ENCODE assay signal across 8 cellular contexts in the genomic region with DNA sequence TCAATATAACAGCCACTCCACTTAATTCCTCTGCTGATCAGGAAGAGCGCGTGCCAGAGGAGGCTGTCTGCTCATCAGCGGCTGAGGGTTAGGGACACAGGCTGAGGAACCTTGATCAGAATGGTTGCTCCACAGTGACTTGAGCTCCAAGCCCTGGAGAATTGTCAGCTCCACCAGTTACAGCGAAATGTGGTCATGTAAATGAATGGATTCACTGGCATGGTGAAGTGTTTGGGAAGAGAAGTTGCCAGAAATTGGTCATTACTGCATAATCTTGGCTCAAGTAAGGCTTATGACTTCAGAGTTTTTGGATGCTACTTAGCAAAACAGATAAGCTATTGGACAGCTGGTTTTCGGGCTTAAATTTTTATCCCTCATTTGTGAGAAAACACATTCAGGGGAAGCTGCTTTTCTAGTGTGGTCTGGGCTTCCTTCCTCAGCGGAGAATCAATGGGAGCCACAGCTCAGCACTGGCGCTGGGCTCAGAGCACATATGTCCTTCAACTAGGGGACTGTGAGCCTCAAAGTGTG.
DNase-seq lines count a peak whose midpoint lies in the region; ATAC-seq and TF ChIP-seq lines count a peak whose summit lies in the region.
"Had no signal": no experiment of that assay in that cellular context is flagged by ENCODE, and none has a peak within 500 bp of the region (broad histone marks: within the 10 kb centered on the region; RNA-seq: fewer than 3 reads in every experiment).

No MANE protein-coding gene starts in this region.

- H3K27me3 Mint-ChIP-seq in mesothelial cell of epicardium (ENCODE audit: low read depth), result no peaks in the 10 kb centered on the region

- H3K4me3 Mint-ChIP-seq in mesothelial cell of epicardium, result no peak overlapping the region

- DNase-seq in M059J (ENCODE audit: low read depth) (peak; percentile 37), mesothelial cell of epicardium (ENCODE audit: low spot score in 2 of 2, unreplicated experiment in 2 of 2) (no peak), transverse colon (no peak), body of pancreas (no peak)
- DNase-seq: stimulated activated CD4-positive, alpha-beta T cell treated with anti-CD3 and anti-CD28 coated beads, Interleukin-15, amount 100 ng/mL, for 24 hours had no signal

- no peaks in the 10 kb centered on the region for H3K9me3 Mint-ChIP-seq in mesothelial cell of epicardium

- WGBS in transverse colon (ENCODE audit: low coverage in 1 of 2), 2 donors, result 73% methylated on average over 7 of the region's 7 CpGs; no CpG with 5 or more reads in 1 of the 2 donors
- 85 to 87% methylated on average over 7 of the region's 7 CpGs for WGBS in body of pancreas, 2 donors

- intact Hi-C loops in transverse colon (cut with DNase I; ENCODE audit: low total_unique reads) (no loop called here), body of pancreas (cut with DNase I) (no loop called here)

- H3K36me3 ChIP-seq in transverse colon (peaks cover 0 to 6% (median 0%) of the 10 kb centered on the region in 4 donors), body of pancreas (replicated peaks in 1 of 2; ENCODE audit: insufficient read depth in 1 of 2, low read depth in 2 of 2) (peaks cover 0 to 4% of the 10 kb centered on the region in 2 donors)

- H3K36me3 Mint-ChIP-seq in mesothelial cell of epicardium, result peaks cover 9% of the 10 kb centered on the region

- TF ChIP-seq CTCF in mesothelial cell of epicardium (IDR thresholded peaks at IDR 0.05; ENCODE audit: unreplicated experiment) (no peak), transverse colon (IDR thresholded peaks at IDR 0.05) (no peak), body of pancreas (IDR thresholded peaks at IDR 0.05) (no peak)

- H3K4me1 Mint-ChIP-seq in mesothelial cell of epicardium, result peaks cover 45% of the 10 kb centered on the region

- in situ Hi-C loops in transverse colon (cut with MboI; ENCODE audit: low pct_ligation_motif_present in 1 of 4, low pct_unique_long_range_greater_than_20kb in 1 of 4, low sequenced_read_pairs in 3 of 4), result loop anchor here in 1 of 4 donors (25.0 kb wide), 1 partner anchor 652 kb away; no protein-coding TSS in a partner anchor

- peak overlapping the region; percentile 99 for H3K27ac Mint-ChIP-seq in mesothelial cell of epicardium

- TF ChIP-seq POLR2A in transverse colon (IDR thresholded peaks at IDR 0.05) (no peak), body of pancreas (IDR thresholded peaks at IDR 0.05) (no peak)

- no peak overlapping the region for H3K4me3 ChIP-seq in transverse colon
- H3K4me3 ChIP-seq in body of pancreas, result no peak overlapping the region

- peak overlapping the region; percentile 7 for H3K27ac ChIP-seq in cingulate gyrus (ENCODE audit: low read depth, low read length)
- H3K27ac ChIP-seq in transverse colon, result peak overlapping the region; percentile 63 to 84 (median 81)
- H3K27ac ChIP-seq in body of pancreas, result peak overlapping the region in 1 of 4 donors; percentile 82

- no peaks in the 10 kb centered on the region for H3K9me3 ChIP-seq in transverse colon
- H3K9me3 ChIP-seq in body of pancreas, result no peaks in the 10 kb centered on the region

- H3K27me3 ChIP-seq in transverse colon, result no peaks in the 10 kb centered on the region
- no peaks in the 10 kb centered on the region for H3K27me3 ChIP-seq in body of pancreas

- H3K4me1 ChIP-seq in transverse colon (peaks cover 15 to 27% (median 21%) of the 10 kb centered on the region in 4 donors), body of pancreas (peaks cover 43% of the 10 kb centered on the region)

- ATAC-seq in GM21786 (IDR thresholded peaks at IDR 0.05; ENCODE audit: unreplicated experiment) (no peak), HG03342 (IDR thresholded peaks at IDR 0.05; ENCODE audit: unreplicated experiment) (no peak), body of pancreas (no peak)

- TF ChIP-seq EP300 in transverse colon (IDR thresholded peaks at IDR 0.05; ENCODE audit: low read depth), result no peak
